ENCODE assay signal across 19 cellular contexts in the genomic region with DNA sequence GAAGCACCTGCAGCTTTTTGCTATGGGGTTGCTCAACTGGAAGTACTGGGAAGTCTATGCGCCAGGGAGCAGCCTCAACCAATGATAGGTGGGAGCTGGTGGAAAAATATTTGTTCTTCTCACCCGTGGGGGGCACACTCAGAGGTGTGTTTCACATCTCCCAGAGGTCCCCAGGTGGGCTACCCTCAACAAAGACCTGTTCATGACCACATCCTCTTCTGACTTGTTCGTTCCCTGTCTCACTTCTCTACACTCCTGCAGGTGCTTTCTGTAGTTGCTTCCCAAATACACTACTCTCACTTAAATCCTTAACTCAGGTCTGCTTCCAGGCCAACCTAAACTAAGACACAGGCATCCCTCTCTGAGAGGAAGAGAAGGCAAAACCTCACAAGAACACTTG. TPM values are rescaled to one million over a fixed set of nuclear protein-coding genes. Genes with fewer than 3 reads are reported as not detected.
"Had no signal": no experiment of that assay in that cellular context is flagged by ENCODE, and none has a peak within 500 bp of the region (broad histone marks: within the 10 kb centered on the region; RNA-seq: fewer than 3 reads in every experiment).

No MANE protein-coding gene starts in this region.

- H3K36me3 ChIP-seq: cardiac muscle cell, esophagus squamous epithelium, left lung had no signal

- H2AFZ ChIP-seq: parathyroid adenoma had no signal

- H3K9me3 ChIP-seq: esophagus squamous epithelium, left lung had no signal

- H3K9ac ChIP-seq: parathyroid adenoma had no signal

- H3K4me3 ChIP-seq: cardiac muscle cell, esophagus squamous epithelium, left lung had no signal

- FAIRE-seq: colon, keratinocyte had no signal

- ATAC-seq: activated CD4-positive, alpha-beta T cell treated with anti-CD3 and anti-CD28 coated beads for 36 hours; left lung had no signal

- H3K79me2 ChIP-seq: parathyroid adenoma had no signal

- H3K27me3 ChIP-seq: cardiac muscle cell, left lung had no signal

- H3K4me1 ChIP-seq: parathyroid adenoma had no signal

- H3K27ac ChIP-seq: cardiac muscle cell, esophagus squamous epithelium, left lung, parathyroid adenoma, VCaP had no signal

- DNase-seq: activated CD4-positive, alpha-beta memory T cell treated with anti-CD3 and anti-CD28 coated beads, Interleukin-2, amount 10 ng/mL, durations not matched to agents 7 days and 5 days; activated CD4-positive, alpha-beta T cell treated with anti-CD3 and anti-CD28 coated beads for 36 hours; activated CD8-positive, alpha-beta memory T cell treated with anti-CD3 and anti-CD28 coated beads, Interleukin-2, amount 50 U/mL, for 48 hours; activated naive CD4-positive, alpha-beta T cell; esophagus squamous epithelium; foreskin fibroblast; head of caudate nucleus; left lung; mesendoderm; stimulated activated CD4-positive, alpha-beta T cell treated with anti-CD3 and anti-CD28 coated beads, Interleukin-15, amount 100 ng/mL, for 24 hours; stimulated activated CD4-positive, alpha-beta T cell treated with anti-CD3 and anti-CD28 coated beads, Interleukin-4, amount 100 ng/mL, for 4 hours; T1000; trophoblast cell had no signal

RNA-seq across cellular contexts. Expression of gene CAMP, which starts 3.7 kb away (rescaled TPM):
- total RNA-seq: activated CD4-positive, alpha-beta memory T cell treated with anti-CD3 and anti-CD28 coated beads, Interleukin-2, amount 10 ng/mL, durations not matched to agents 7 days and 5 days; activated CD4-positive, alpha-beta T cell treated with anti-CD3 and anti-CD28 coated beads for 36 hours; cardiac muscle cell had no signal
- polyA plus RNA-seq: cardiac muscle cell, neural cell had no signal
